In genomic region chr15:72319985-72320671, GRCh38 we compare ENCODE assay signal across 8 cellular contexts. TPM values are rescaled to one million over a fixed set of nuclear protein-coding genes. Genes with fewer than 3 reads are reported as not detected.
DNase-seq lines count a peak whose midpoint lies in the region; FAIRE-seq and TF ChIP-seq lines count a peak whose summit lies in the region.

Gene CELF6 (minus strand): TSS chr15:72320157. CDS start chr15:72319874, 283 bp downstream.

- H3K9me3 ChIP-seq in right atrium auricular region, result no peaks in the 10 kb centered on the region

- H3K27me3 ChIP-seq in right atrium auricular region, result no peaks in the 10 kb centered on the region

- FAIRE-seq in H54 (lab: Jason Lieb, UNC), result no peak

- no peak for TF ChIP-seq POLR2A in H54 (IDR thresholded peaks at IDR 0.05; ENCODE audit: low read depth, low read length)

- peak; percentile 88 for DNase-seq in COR-L47 (lab: John Stamatoyannopoulos, UW)
- peak; percentile 68 for DNase-seq in H54 (ENCODE audit: insufficient read length, low spot score)
- peak; percentile 87 to 98 (median 95) for DNase-seq in NCI-H1417 (lab: John Stamatoyannopoulos, UW)
- peak; percentile 81 for DNase-seq in T-helper 22 cell (ENCODE audit: low read depth)
- DNase-seq in anterior cingulate cortex (lab: John Stamatoyannopoulos, UW), result peak in 57 of 58 donors; percentile 21 to 93 (median 81)
- DNase-seq in right atrium auricular region (ENCODE audit: low spot score), result peak; percentile 81
- DNase-seq in pulmonary artery endothelial cell (ENCODE audit: low read depth, low spot score), result peak; percentile 43
- DNase-seq in ureter (ENCODE audit: low spot score), result peak; percentile 71

- TF ChIP-seq CTCF in right atrium auricular region (IDR thresholded peaks at IDR 0.05), result no peak

- H3K4me3 ChIP-seq in right atrium auricular region, result peak within 1 kb of the TSS; percentile 21 to 60

- no peaks in the 10 kb centered on the region for H3K36me3 ChIP-seq in right atrium auricular region

- peaks cover 0 to 14% of the 10 kb centered on the region in 2 donors for H3K4me1 ChIP-seq in right atrium auricular region

- no peak within 1 kb of the TSS for H3K27ac ChIP-seq in right atrium auricular region

RNA-seq across cellular contexts. Expression of gene CELF6, which starts in this region (rescaled TPM):
- under 1 TPM; 0.28 to 0.74 TPM for total RNA-seq in right atrium auricular region
- total RNA-seq in pulmonary artery endothelial cell, result not detected in 2 replicates
- 3.4 TPM for total RNA-seq in ureter

Comparison
In these comparisons a context has a peak if more than half of its experiments do, and no peak if none do; other contexts are left out.
1. Peak in DNase-seq and H3K4me3 ChIP-seq in right atrium auricular region; RNA of the gene not detected or under 1 TPM.
2. Peak in DNase-seq in pulmonary artery endothelial cell; RNA of the gene not detected or under 1 TPM.
3. DNase-seq: peak in every context shown above with its lines; median percentile 95 in NCI-H1417; 88 in COR-L47; 81 in T-helper 22 cell; 81 in anterior cingulate cortex; 81 in right atrium auricular region; 71 in ureter; 68 in H54; 43 in pulmonary artery endothelial cell.